ENCODE assay signal across 25 cellular contexts in the genomic region with DNA sequence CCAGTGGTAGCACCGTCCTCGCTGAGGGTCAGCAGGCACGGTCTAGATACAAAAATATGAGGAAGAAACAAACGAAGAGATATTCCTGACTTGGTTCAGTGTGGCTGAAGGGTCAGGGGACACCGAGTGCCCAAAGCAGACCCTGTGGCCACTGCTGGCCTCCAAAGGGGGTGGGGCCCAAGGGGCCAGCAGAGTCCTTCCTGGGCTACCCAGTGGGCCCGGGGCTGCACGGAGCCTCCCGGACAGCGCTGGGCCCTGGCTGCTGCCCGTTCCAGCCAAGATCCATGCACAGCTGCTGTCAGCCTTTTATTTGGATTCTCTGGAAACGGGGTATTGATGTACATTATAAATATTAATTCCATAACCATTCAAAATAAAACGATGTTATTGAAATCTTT.
"Had no signal": no experiment of that assay in that cellular context is flagged by ENCODE, and none has a peak within 500 bp of the region (broad histone marks: within the 10 kb centered on the region; RNA-seq: fewer than 3 reads in every experiment).

No MANE protein-coding gene starts in this region.

- H3K27ac ChIP-seq: epithelial cell of prostate, gastrocnemius medialis, parathyroid adenoma, prostate gland, right atrium auricular region, stomach, tibial artery had no signal

- H3K4me3 Mint-ChIP-seq: dendritic cell treated with granulocyte-macrophage colony-stimulating factor and Interleukin-4, amounts not matched to agents 40 ng/mL and 50 ng/mL, for 4 days; endodermal cell; memory B cell; mesothelial cell of epicardium; naive B cell; natural killer cell treated with Interleukin-12 subunit alpha and Interleukin-12 subunit beta and Interleukin-15 and Interleukin-18, amount 100 ng/mL, for 72 hours; stimulated activated effector memory CD8-positive, alpha-beta T cell treated with anti-CD3 and anti-CD28 coated beads, Interleukin-12 subunit alpha, Interleukin-12 subunit beta, amount 100 ng/mL, for 72 hours; type B pancreatic cell had no signal

- H3K27ac Mint-ChIP-seq: dendritic cell treated with granulocyte-macrophage colony-stimulating factor and Interleukin-4, amounts not matched to agents 40 ng/mL and 50 ng/mL, for 4 days; endodermal cell; memory B cell; mesothelial cell of epicardium; natural killer cell treated with Interleukin-12 subunit alpha and Interleukin-12 subunit beta and Interleukin-15 and Interleukin-18, amount 100 ng/mL, for 72 hours; type B pancreatic cell had no signal

- H3K9ac ChIP-seq: parathyroid adenoma had no signal

- H3K27me3 Mint-ChIP-seq: dendritic cell treated with granulocyte-macrophage colony-stimulating factor and Interleukin-4, amounts not matched to agents 40 ng/mL and 50 ng/mL, for 4 days; memory B cell; naive B cell; natural killer cell treated with Interleukin-12 subunit alpha and Interleukin-12 subunit beta and Interleukin-15 and Interleukin-18, amount 100 ng/mL, for 72 hours; type B pancreatic cell had no signal

- DNase-seq: effector CD8-positive, alpha-beta T cell; endodermal cell; foreskin fibroblast; gastrocnemius medialis; left ventricle myocardium superior; mucosa of descending colon; naive B cell; stimulated activated CD4-positive, alpha-beta T cell treated with anti-CD3 and anti-CD28 coated beads, Interleukin-2, amount 100 ng/mL, for 24 hours; stimulated activated CD4-positive, alpha-beta T cell treated with anti-CD3 and anti-CD28 coated beads, Interleukin-4, amount 100 ng/mL, for 24 hours; stimulated activated naive CD4-positive, alpha-beta T cell treated with Interleukin-2 at 50 U/mL for 16 hours; stomach; tibial artery had no signal

- H3K36me3 Mint-ChIP-seq: naive B cell; natural killer cell treated with Interleukin-12 subunit alpha and Interleukin-12 subunit beta and Interleukin-15 and Interleukin-18, amount 100 ng/mL, for 72 hours; type B pancreatic cell had no signal

- H3K4me2 ChIP-seq: smooth muscle cell had no signal

- H3K27me3 ChIP-seq: gastrocnemius medialis, right atrium auricular region, stomach, tibial artery had no signal

- H3K9me3 Mint-ChIP-seq: dendritic cell treated with granulocyte-macrophage colony-stimulating factor and Interleukin-4, amounts not matched to agents 40 ng/mL and 50 ng/mL, for 4 days; endodermal cell; memory B cell; mesothelial cell of epicardium; naive B cell; natural killer cell treated with Interleukin-12 subunit alpha and Interleukin-12 subunit beta and Interleukin-15 and Interleukin-18, amount 100 ng/mL, for 72 hours; neural crest cell; stimulated activated effector memory CD8-positive, alpha-beta T cell treated with anti-CD3 and anti-CD28 coated beads, Interleukin-12 subunit alpha, Interleukin-12 subunit beta, amount 100 ng/mL, for 72 hours; type B pancreatic cell had no signal

- H3K4me1 Mint-ChIP-seq: endodermal cell, mesothelial cell of epicardium, neural crest cell had no signal

- H2AFZ ChIP-seq: parathyroid adenoma had no signal

- H3K4me1 ChIP-seq: gastrocnemius medialis, parathyroid adenoma, prostate gland had no signal

- H3K9me3 ChIP-seq: gastrocnemius medialis, mucosa of descending colon, prostate gland, right atrium auricular region, stomach, tibial artery had no signal

- H3K4me3 ChIP-seq: gastrocnemius medialis, lung, mucosa of descending colon, prostate gland, right atrium auricular region, smooth muscle cell, stomach, tibial artery had no signal
